In genomic region chr4:41549469-41549868, GRCh38 we compare ENCODE assay signal across 24 cellular contexts. TPM values are rescaled to one million over a fixed set of nuclear protein-coding genes. Genes with fewer than 3 reads are reported as not detected.
"Had no signal": no experiment of that assay in that cellular context is flagged by ENCODE, and none has a peak within 500 bp of the region (broad histone marks: within the 10 kb centered on the region; RNA-seq: fewer than 3 reads in every experiment).

No MANE protein-coding gene starts in this region.

- H3K9me3 ChIP-seq: SJCRH30, SK-N-SH had no signal

- H3K4me3 Mint-ChIP-seq: activated CD4-positive, alpha-beta T cell treated with anti-CD3 and anti-CD28 coated beads for 36 hours; activated CD8-positive, alpha-beta T cell treated with anti-CD3 and anti-CD28 coated beads for 36 hours; activated naive CD4-positive, alpha-beta T cell treated with anti-CD3 and anti-CD28 coated beads, Interleukin-2, amount 10 ng/mL, durations not matched to agents 7 days and 5 days; activated naive CD8-positive, alpha-beta T cell treated with anti-CD3 and anti-CD28 coated beads for 36 hours; activated T-cell treated with anti-CD3 and anti-CD28 coated beads, Interleukin-2, amount 50 U/mL, for 72 hours had no signal

- H3K4me2 ChIP-seq: KMS-11, SK-N-SH had no signal

- H3K9me2 ChIP-seq: SK-N-SH had no signal

- DNase-seq: activated CD4-positive, alpha-beta T cell treated with anti-CD3 and anti-CD28 coated beads for 36 hours; activated CD8-positive, alpha-beta memory T cell treated with anti-CD3 and anti-CD28 coated beads, Interleukin-2, amount 50 U/mL, for 4 hours; activated CD8-positive, alpha-beta T cell treated with anti-CD3 and anti-CD28 coated beads for 36 hours; activated gamma-delta T cell treated with Interleukin-2 at 50 U/mL for 16 hours; activated naive CD4-positive, alpha-beta T cell treated with anti-CD3 and anti-CD28 coated beads, Interleukin-2, amount 10 ng/mL, durations not matched to agents 7 days and 5 days; activated naive CD8-positive, alpha-beta T cell treated with anti-CD3 and anti-CD28 coated beads for 36 hours; activated T-cell treated with anti-CD3 and anti-CD28 coated beads, Interleukin-2, amount 50 U/mL, for 72 hours; anterior cingulate cortex; caudate nucleus; NCI-H1092; NCI-H1694; NCI-H2029; NCI-H2107; NCI-H2171 treated with DMSO at 0.1 percent for 48 hours; NCI-H226; NCI-H526; NCI-H82; SJCRH30; SK-N-SH; T-helper 1 cell; WERI-Rb-1 had no signal

- H3K27me3 Mint-ChIP-seq: activated naive CD4-positive, alpha-beta T cell treated with anti-CD3 and anti-CD28 coated beads, Interleukin-2, amount 10 ng/mL, durations not matched to agents 7 days and 5 days; activated naive CD8-positive, alpha-beta T cell treated with anti-CD3 and anti-CD28 coated beads for 36 hours had no signal

- H3K4me3 ChIP-seq: SJCRH30 had no signal

- H3K27ac ChIP-seq: KMS-11, SJCRH30, WERI-Rb-1 had no signal

- H3K36me3 ChIP-seq: WERI-Rb-1 had no signal

- H3K9me3 Mint-ChIP-seq: activated CD8-positive, alpha-beta T cell treated with anti-CD3 and anti-CD28 coated beads for 36 hours; activated naive CD4-positive, alpha-beta T cell treated with anti-CD3 and anti-CD28 coated beads, Interleukin-2, amount 10 ng/mL, durations not matched to agents 7 days and 5 days; activated naive CD8-positive, alpha-beta T cell treated with anti-CD3 and anti-CD28 coated beads for 36 hours; activated T-helper 2 cell treated with anti-CD3 and anti-CD28 coated beads, Interferon-gamma antibody, Interleukin-2, Interleukin-4, amounts not matched to agents 10 μg/mL and 5 μg/mL and 100 μg/mL, durations not matched to agents 14 hours and 24 hours and 36 hours had no signal

- H3K4me1 Mint-ChIP-seq: activated CD4-positive, alpha-beta T cell treated with anti-CD3 and anti-CD28 coated beads for 36 hours; activated naive CD4-positive, alpha-beta T cell treated with anti-CD3 and anti-CD28 coated beads, Interleukin-2, amount 10 ng/mL, durations not matched to agents 7 days and 5 days; activated naive CD8-positive, alpha-beta T cell treated with anti-CD3 and anti-CD28 coated beads for 36 hours had no signal

- ATAC-seq: activated CD4-positive, alpha-beta T cell treated with anti-CD3 and anti-CD28 coated beads for 36 hours; activated CD8-positive, alpha-beta T cell treated with anti-CD3 and anti-CD28 coated beads for 36 hours; activated T-cell treated with anti-CD3 and anti-CD28 coated beads, Interleukin-2, amount 50 U/mL, for 72 hours had no signal

- H3K36me3 Mint-ChIP-seq: activated naive CD4-positive, alpha-beta T cell treated with anti-CD3 and anti-CD28 coated beads, Interleukin-2, amount 10 ng/mL, durations not matched to agents 7 days and 5 days; activated naive CD8-positive, alpha-beta T cell treated with anti-CD3 and anti-CD28 coated beads for 36 hours had no signal

- H3K27ac Mint-ChIP-seq: activated CD4-positive, alpha-beta T cell treated with anti-CD3 and anti-CD28 coated beads for 36 hours; activated CD8-positive, alpha-beta T cell treated with anti-CD3 and anti-CD28 coated beads for 36 hours; activated naive CD4-positive, alpha-beta T cell treated with anti-CD3 and anti-CD28 coated beads, Interleukin-2, amount 10 ng/mL, durations not matched to agents 7 days and 5 days; activated naive CD8-positive, alpha-beta T cell treated with anti-CD3 and anti-CD28 coated beads for 36 hours; activated T-cell treated with anti-CD3 and anti-CD28 coated beads, Interleukin-2, amount 50 U/mL, for 72 hours; activated T-helper 2 cell treated with anti-CD3 and anti-CD28 coated beads, Interferon-gamma antibody, Interleukin-2, Interleukin-4, amounts not matched to agents 10 μg/mL and 5 μg/mL and 100 μg/mL, durations not matched to agents 14 hours and 24 hours and 36 hours had no signal

- H3K4me1 ChIP-seq: SJCRH30 had no signal

- H3K27me3 ChIP-seq: SJCRH30 had no signal

RNA-seq across cellular contexts. Expression of gene LIMCH1, which starts 11.5 kb away (rescaled TPM):
- total RNA-seq: activated CD4-positive, alpha-beta T cell treated with anti-CD3 and anti-CD28 coated beads for 36 hours; activated CD8-positive, alpha-beta T cell treated with anti-CD3 and anti-CD28 coated beads for 36 hours; activated naive CD8-positive, alpha-beta T cell treated with anti-CD3 and anti-CD28 coated beads for 36 hours; activated T-cell treated with anti-CD3 and anti-CD28 coated beads, Interleukin-2, amount 50 U/mL, for 72 hours; activated T-helper 2 cell treated with anti-CD3 and anti-CD28 coated beads, Interferon-gamma antibody, Interleukin-2, Interleukin-4, amounts not matched to agents 10 μg/mL and 5 μg/mL and 100 μg/mL, durations not matched to agents 14 hours and 24 hours and 36 hours; T-helper 2 cell treated with Interferon-gamma antibody and Interleukin-4, amounts not matched to agents 100 ng/mL and 5 ng/mL, for 36 hours had no signal
